In the genomic region with DNA sequence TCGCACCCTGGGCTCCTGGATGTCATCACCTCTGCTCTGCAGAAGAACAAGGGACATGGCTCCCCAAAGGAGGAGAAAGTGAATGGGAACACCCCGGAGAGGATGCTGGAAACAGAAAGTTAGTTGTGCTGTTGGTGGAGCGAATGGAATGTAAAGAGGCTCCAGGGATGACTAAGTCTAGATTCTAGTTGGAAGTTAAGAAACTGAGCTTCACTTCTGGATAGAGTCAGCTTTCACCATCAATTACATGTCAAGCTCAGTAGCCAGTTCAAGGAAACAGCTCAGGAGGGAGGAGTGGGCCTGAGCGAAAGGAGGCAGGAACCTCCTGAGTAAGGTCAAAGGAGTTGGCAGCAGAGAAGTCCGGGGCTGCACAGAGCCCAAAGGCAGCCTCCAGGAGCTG, we compare ENCODE assay signal across 25 cellular contexts.
DNase-seq lines count a peak whose midpoint lies in the region; TF ChIP-seq lines count a peak whose summit lies in the region.
"Had no signal": no experiment of that assay in that cellular context is flagged by ENCODE, and none has a peak within 500 bp of the region (broad histone marks: within the 10 kb centered on the region; RNA-seq: fewer than 3 reads in every experiment).

No MANE protein-coding gene starts in this region.

- no peaks in the 10 kb centered on the region for H3K36me3 Mint-ChIP-seq in H9 (ENCODE audit: insufficient read depth in 1 of 3, low read depth in 3 of 3)
- H3K36me3 Mint-ChIP-seq: activated CD4-positive, alpha-beta memory T cell treated with anti-CD3 and anti-CD28 coated beads for 36 hours; activated naive CD4-positive, alpha-beta T cell treated with anti-CD3 and anti-CD28 coated beads, Interleukin-2, amount 10 ng/mL, durations not matched to agents 7 days and 5 days had no signal

- no peak overlapping the region for H3T11ph ChIP-seq in H9 (ENCODE audit: low read length)

- H3K27ac Mint-ChIP-seq in H9: no peak overlapping the region
- H3K27ac Mint-ChIP-seq: activated CD4-positive, alpha-beta memory T cell treated with anti-CD3 and anti-CD28 coated beads for 36 hours; activated naive CD4-positive, alpha-beta T cell treated with anti-CD3 and anti-CD28 coated beads, Interleukin-2, amount 10 ng/mL, durations not matched to agents 7 days and 5 days; dendritic cell treated with granulocyte-macrophage colony-stimulating factor and Interleukin-4, amounts not matched to agents 40 ng/mL and 50 ng/mL, for 4 days; IgD-negative memory B cell had no signal

- H3K27me3 ChIP-seq in H9 (ENCODE audit: insufficient read depth, low read length): no peaks in the 10 kb centered on the region
- H3K27me3 ChIP-seq: esophagus squamous epithelium, right lobe of liver had no signal

- H3K56ac ChIP-seq in H9 (ENCODE audit: insufficient read length, low read depth, low read length): no peak overlapping the region

- H3K27me3 Mint-ChIP-seq in H9 (ENCODE audit: low read depth): peaks cover 3% of the 10 kb centered on the region
- H3K27me3 Mint-ChIP-seq: IgD-negative memory B cell had no signal

- no peak overlapping the region for H3K23ac ChIP-seq in H9 (ENCODE audit: insufficient read length, low read depth, low read length)

- no peak overlapping the region for H2AFZ ChIP-seq in H9 (ENCODE audit: low read length)

- WGBS in H9 (ENCODE audit: extremely low coverage, insufficient read length, low lambda C conversion rate): no CpG with 5 or more reads among the region's 5 CpGs

- no peak overlapping the region for H3K9ac ChIP-seq in H9 (ENCODE audit: extremely low read depth, insufficient read length, low read length)

- H3K23me2 ChIP-seq in H9 (ENCODE audit: insufficient read length, low read depth, low read length, poor library complexity, severe bottlenecking): no peaks in the 10 kb centered on the region

- 0 out of 2 replicates have a peak overlapping the region, but pooled peaks have one; percentile 29 for H3K14ac ChIP-seq in H9 (ENCODE audit: insufficient read depth, low read length)

- H2BK5ac ChIP-seq in H9 (ENCODE audit: insufficient read length, low read length): no peak overlapping the region

- TF ChIP-seq CTCF in H9 (conservative IDR thresholded peaks at IDR 0.05) (no peak), fibroblast of pulmonary artery (IDR thresholded peaks at IDR 0.05; ENCODE audit: low read length, missing control alignments) (no peak)

- no peak overlapping the region for H2BK20ac ChIP-seq in H9 (ENCODE audit: low read depth, low read length, poor library complexity, severe bottlenecking)

- H3K9me3 Mint-ChIP-seq in H9: no peaks in the 10 kb centered on the region
- H3K9me3 Mint-ChIP-seq: activated CD4-positive, alpha-beta memory T cell treated with anti-CD3 and anti-CD28 coated beads for 36 hours; activated naive CD4-positive, alpha-beta T cell treated with anti-CD3 and anti-CD28 coated beads, Interleukin-2, amount 10 ng/mL, durations not matched to agents 7 days and 5 days; dendritic cell treated with granulocyte-macrophage colony-stimulating factor and Interleukin-4, amounts not matched to agents 40 ng/mL and 50 ng/mL, for 4 days; IgD-negative memory B cell; neural crest cell had no signal

- no peak overlapping the region for H2BK120ac ChIP-seq in H9 (ENCODE audit: low read depth, low read length, poor library complexity, severe bottlenecking)

- H2AK5ac ChIP-seq in H9 (ENCODE audit: insufficient read length, low read length): no peak overlapping the region

- DNase-seq in H9 (no peak), amniotic stem cell (lab: John Stamatoyannopoulos, UW) (peak; percentile 42), fibroblast of pulmonary artery (ENCODE audit: low read depth) (peak; percentile 35), stromal cell of bone marrow (ENCODE audit: low read depth) (peak; percentile 18), NCI-H2107 (lab: John Stamatoyannopoulos, UW) (no peak), CD1c-positive myeloid dendritic cell (ENCODE audit: extremely low spot score) (no peak)
- DNase-seq in activated CD4-positive, alpha-beta T cell treated with anti-CD3 and anti-CD28 coated beads for 1 hour: no peak
- DNase-seq: activated CD4-positive, alpha-beta memory T cell treated with anti-CD3 and anti-CD28 coated beads for 36 hours; activated CD4-positive, CD25-positive, alpha-beta regulatory T cell; activated CD8-positive, alpha-beta memory T cell treated with anti-CD3 and anti-CD28 coated beads, Interleukin-2, amount 50 U/mL, for 4 hours; activated naive CD4-positive, alpha-beta T cell treated with anti-CD3 and anti-CD28 coated beads, Interleukin-2, amount 10 ng/mL, durations not matched to agents 7 days and 5 days; CD4-positive, CD25-positive, alpha-beta regulatory T cell; esophagus squamous epithelium; kidney glomerular epithelial cell; NCI-H1092 treated with DMSO at 0.1 percent for 48 hours; NCI-H1930; NCI-H69; right lobe of liver; SHP77 treated with DMSO at 0.1 percent for 48 hours; stimulated activated CD4-positive, alpha-beta T cell treated with anti-CD3 and anti-CD28 coated beads, Interleukin-12 subunit alpha, Interleukin-12 subunit beta, amount 100 ng/mL, for 4 hours; stimulated activated CD4-positive, alpha-beta T cell treated with anti-CD3 and anti-CD28 coated beads, Interleukin-4, amount 100 ng/mL, for 1 hour had no signal

- no peaks in the 10 kb centered on the region for H3K79me1 ChIP-seq in H9 (ENCODE audit: insufficient read depth, low read depth, low read length, poor library complexity, severe bottlenecking)

- no peak overlapping the region for H3K4me3 Mint-ChIP-seq in H9
- H3K4me3 Mint-ChIP-seq: activated CD4-positive, alpha-beta memory T cell treated with anti-CD3 and anti-CD28 coated beads for 36 hours; activated naive CD4-positive, alpha-beta T cell treated with anti-CD3 and anti-CD28 coated beads, Interleukin-2, amount 10 ng/mL, durations not matched to agents 7 days and 5 days; CD4-positive, CD25-positive, alpha-beta regulatory T cell; dendritic cell treated with granulocyte-macrophage colony-stimulating factor and Interleukin-4, amounts not matched to agents 40 ng/mL and 50 ng/mL, for 4 days; IgD-negative memory B cell; neural crest cell had no signal

- peaks cover 4 to 7% of the 10 kb centered on the region in 2 experiments; a peak in 3 of 4 replicates for H3K4me1 Mint-ChIP-seq in H9
- H3K4me1 Mint-ChIP-seq: neural crest cell had no signal

- H3K4ac ChIP-seq in H9 (ENCODE audit: low read depth, low read length): no peak overlapping the region

- H3K79me2 ChIP-seq in H9 (ENCODE audit: insufficient read depth, low read length): no peaks in the 10 kb centered on the region

- H3K27ac ChIP-seq in H9 (ENCODE audit: insufficient read length, low read depth, low read length): no peak overlapping the region
- H3K27ac ChIP-seq: esophagus squamous epithelium, right lobe of liver had no signal

- no peak overlapping the region for H2BK15ac ChIP-seq in H9 (ENCODE audit: low read depth, low read length)

- no peak overlapping the region for H4K91ac ChIP-seq in H9 (ENCODE audit: insufficient read length, low read depth, low read length)

- H2BK12ac ChIP-seq in H9 (ENCODE audit: insufficient read length, low read depth, low read length): no peak overlapping the region

- no peak overlapping the region for H3K4me2 ChIP-seq in H9 (ENCODE audit: insufficient read depth, insufficient read length, low read length)

- H3K18ac ChIP-seq in H9 (ENCODE audit: insufficient read length, low read depth, low read length): no peak overlapping the region

- H4K20me1 ChIP-seq in H9 (ENCODE audit: control insufficient read depth, insufficient read depth, insufficient read length): no peaks in the 10 kb centered on the region

- no peak overlapping the region for H4K5ac ChIP-seq in H9 (ENCODE audit: insufficient read length, low read depth, low read length)

- no peak overlapping the region for H4K8ac ChIP-seq in H9 (replicated peaks; ENCODE audit: insufficient read length, low read depth, low read length)

- H3K4me3 ChIP-seq in fibroblast of pulmonary artery (replicated peaks; ENCODE audit: low read depth, low read length): no peak overlapping the region
- H3K4me3 ChIP-seq: esophagus squamous epithelium, lung, right lobe of liver had no signal

- no peaks in the 10 kb centered on the region for H3K9me3 ChIP-seq in H9 (ENCODE audit: control insufficient read depth, low read depth, low read length)
- H3K9me3 ChIP-seq: right lobe of liver had no signal

- H3K4me1 ChIP-seq in H9 (ENCODE audit: insufficient read depth, low read length): no peaks in the 10 kb centered on the region
- H3K4me1 ChIP-seq: esophagus squamous epithelium, right lobe of liver had no signal

Comparison
In these comparisons a context has a peak if more than half of its experiments do, and no peak if none do; other contexts are left out.
1. DNase-seq: peak in amniotic stem cell (single experiment), fibroblast of pulmonary artery (single experiment) and stromal cell of bone marrow (single experiment); none in H9 (single experiment), activated CD4-positive, alpha-beta T cell treated with anti-CD3 and anti-CD28 coated beads for 1 hour (single experiment), NCI-H2107 (single experiment) and CD1c-positive myeloid dendritic cell (single experiment).